ENCODE assay signal across 9 cellular contexts in genomic region chr5:56175465-56175864, GRCh38. TPM values are rescaled to one million over a fixed set of nuclear protein-coding genes. Genes with fewer than 3 reads are reported as not detected.
DNase-seq lines count a peak whose midpoint lies in the region; ATAC-seq lines count a peak whose summit lies in the region.
"Had no signal": no experiment of that assay in that cellular context is flagged by ENCODE, and none has a peak within 500 bp of the region (broad histone marks: within the 10 kb centered on the region; RNA-seq: fewer than 3 reads in every experiment).

No MANE protein-coding gene starts in this region.

- intact Hi-C loops in dendritic cell treated with granulocyte-macrophage colony-stimulating factor and Interleukin-4, amounts not matched to agents 40 ng/mL and 50 ng/mL, for 4 days (cut with micrococcal nuclease): no loop called here

- H2BK15ac ChIP-seq in mesendoderm (replicated peaks; ENCODE audit: low read depth): no peak overlapping the region

- peak overlapping the region; percentile 77 for H3K27ac Mint-ChIP-seq in dendritic cell treated with granulocyte-macrophage colony-stimulating factor and Interleukin-4, amounts not matched to agents 40 ng/mL and 50 ng/mL, for 4 days
- no peak overlapping the region for H3K27ac Mint-ChIP-seq in effector memory CD8-positive, alpha-beta T cell

- H3K9ac ChIP-seq in mesendoderm (ENCODE audit: low read length): no peak overlapping the region
- no peak overlapping the region for H3K9ac ChIP-seq in Karpas-422 (ENCODE audit: low read length)

- peak; percentile 53 for DNase-seq in AG08396 (ENCODE audit: low spot score)
- DNase-seq in M059J (ENCODE audit: low read depth): peak; percentile 71
- peak; percentile 95 for DNase-seq in mesendoderm
- no peak for DNase-seq in NCI-H2171 treated with DMSO at 0.1 percent for 48 hours (lab: John Stamatoyannopoulos, UW)
- no peak for DNase-seq in effector memory CD8-positive, alpha-beta T cell
- no peak for DNase-seq in Karpas-422
- DNase-seq: NCI-H1694 had no signal

- H2BK120ac ChIP-seq in mesendoderm (ENCODE audit: low read depth, low read length): peak overlapping the region; percentile 48

- no peak for ATAC-seq in effector memory CD8-positive, alpha-beta T cell (replicated peaks)
- ATAC-seq in HG03354 (IDR thresholded peaks at IDR 0.05; ENCODE audit: poor library complexity, severe bottlenecking, unreplicated experiment): no peak

- H3K4me3 ChIP-seq in mesendoderm (ENCODE audit: low read length): no peak overlapping the region
- no peak overlapping the region for H3K4me3 ChIP-seq in Karpas-422 (ENCODE audit: low read length)

- H3K36me3 ChIP-seq in mesendoderm (ENCODE audit: control insufficient read depth, insufficient read depth, low read length) (no peaks in the 10 kb centered on the region), Karpas-422 (ENCODE audit: insufficient read depth, low read length) (no peaks in the 10 kb centered on the region)

- no peaks in the 10 kb centered on the region for H3K9me2 ChIP-seq in Karpas-422 (replicated peaks; ENCODE audit: insufficient read depth, low read length)

- H3K4me2 ChIP-seq in mesendoderm (ENCODE audit: low read length): no peak overlapping the region
- no peak overlapping the region for H3K4me2 ChIP-seq in Karpas-422 (ENCODE audit: low read depth, low read length, poor library complexity, severe bottlenecking)

- no peaks in the 10 kb centered on the region for H3K27me3 Mint-ChIP-seq in dendritic cell treated with granulocyte-macrophage colony-stimulating factor and Interleukin-4, amounts not matched to agents 40 ng/mL and 50 ng/mL, for 4 days
- peaks cover 22 to 64% of the 10 kb centered on the region in 2 donors for H3K27me3 Mint-ChIP-seq in effector memory CD8-positive, alpha-beta T cell

- H3K27ac ChIP-seq in mesendoderm (ENCODE audit: low read depth, low read length) (no peak overlapping the region), Karpas-422 (ENCODE audit: low read length) (no peak overlapping the region)

- H3K36me3 Mint-ChIP-seq in dendritic cell treated with granulocyte-macrophage colony-stimulating factor and Interleukin-4, amounts not matched to agents 40 ng/mL and 50 ng/mL, for 4 days (ENCODE audit: low read depth): no peaks in the 10 kb centered on the region
- H3K36me3 Mint-ChIP-seq in effector memory CD8-positive, alpha-beta T cell (ENCODE audit: insufficient read depth): peaks cover 2% of the 10 kb centered on the region

- peak overlapping the region; percentile 72 for H3K56ac ChIP-seq in mesendoderm (ENCODE audit: low read length)

- H3K79me2 ChIP-seq in mesendoderm (ENCODE audit: control insufficient read depth, insufficient read depth, low read length) (no peaks in the 10 kb centered on the region), Karpas-422 (ENCODE audit: low read length) (no peaks in the 10 kb centered on the region)

- H2AFZ ChIP-seq in Karpas-422 (ENCODE audit: low read length): no peak overlapping the region

- no peak overlapping the region for H3K4me3 Mint-ChIP-seq in dendritic cell treated with granulocyte-macrophage colony-stimulating factor and Interleukin-4, amounts not matched to agents 40 ng/mL and 50 ng/mL, for 4 days
- no peak overlapping the region for H3K4me3 Mint-ChIP-seq in effector memory CD8-positive, alpha-beta T cell

- H3K9me3 Mint-ChIP-seq in dendritic cell treated with granulocyte-macrophage colony-stimulating factor and Interleukin-4, amounts not matched to agents 40 ng/mL and 50 ng/mL, for 4 days: no peaks in the 10 kb centered on the region
- H3K9me3 Mint-ChIP-seq in effector memory CD8-positive, alpha-beta T cell: no peaks in the 10 kb centered on the region

- H3K4me1 ChIP-seq in mesendoderm (ENCODE audit: control insufficient read depth, low read depth, low read length) (peaks cover 11% of the 10 kb centered on the region), Karpas-422 (ENCODE audit: low read length) (no peaks in the 10 kb centered on the region)

- no peak overlapping the region for H3K4ac ChIP-seq in mesendoderm (ENCODE audit: low read depth, low read length)

- H3K4me1 Mint-ChIP-seq in dendritic cell treated with granulocyte-macrophage colony-stimulating factor and Interleukin-4, amounts not matched to agents 40 ng/mL and 50 ng/mL, for 4 days (ENCODE audit: low read depth): peaks cover 69% of the 10 kb centered on the region
- H3K4me1 Mint-ChIP-seq in effector memory CD8-positive, alpha-beta T cell (ENCODE audit: low read depth in 2 of 2): no peaks in the 10 kb centered on the region

- peak overlapping the region; percentile 71 for H3K18ac ChIP-seq in mesendoderm (ENCODE audit: low read length)

- peak overlapping the region; percentile 84 for H2BK5ac ChIP-seq in mesendoderm (ENCODE audit: low read length)

- H3K9me3 ChIP-seq in Karpas-422 (ENCODE audit: low read length): no peaks in the 10 kb centered on the region

- WGBS in mesendoderm (ENCODE audit: extremely low coverage, insufficient coverage, low lambda C conversion rate): no CpG with 5 or more reads among the region's 3 CpGs

- H3K23ac ChIP-seq in mesendoderm (ENCODE audit: low read length): no peak overlapping the region

- no peaks in the 10 kb centered on the region for H3K79me1 ChIP-seq in mesendoderm (ENCODE audit: low read length)

- peak overlapping the region; percentile 92 for H2AK5ac ChIP-seq in mesendoderm (ENCODE audit: low read length)

- no peaks in the 10 kb centered on the region for H4K20me1 ChIP-seq in Karpas-422 (ENCODE audit: insufficient read depth, low read depth, low read length)

- peak overlapping the region; percentile 68 for H4K5ac ChIP-seq in mesendoderm (ENCODE audit: low read length)

- H3K27me3 ChIP-seq in mesendoderm (ENCODE audit: insufficient read depth, low read length, poor library complexity) (no peaks in the 10 kb centered on the region), Karpas-422 (ENCODE audit: low read length) (no peaks in the 10 kb centered on the region)

- no peak overlapping the region for H4K8ac ChIP-seq in mesendoderm (ENCODE audit: low read depth, low read length)

RNA-seq across cellular contexts. Expression of gene ANKRD55, which starts 57.7 kb away (rescaled TPM):
- total RNA-seq in M059J (2014; rRNA removed; shearing (Covaris generic)): 0.17 TPM in 1 of 2 replicates, not detected in the other
- polyA plus RNA-seq in mesendoderm (2013, experiment 1 of 2): 0.10 TPM
- polyA plus RNA-seq in mesendoderm (2013, experiment 2 of 2): 0.08 TPM
- not detected in 2 replicates for total RNA-seq in Karpas-422 (2014; rRNA removed; shearing (Covaris generic); ENCODE audit: low replicate concordance)

Comparison
In these comparisons a context has a peak if more than half of its experiments do, and no peak if none do; other contexts are left out.
1. DNase-seq: peak in AG08396 (single experiment), M059J (single experiment) and mesendoderm (single experiment); none in NCI-H2171 treated with DMSO at 0.1 percent for 48 hours (single experiment), effector memory CD8-positive, alpha-beta T cell (0 of 3) and Karpas-422 (single experiment).